Comparison of ENCODE assay signal across 8 cellular contexts in the genomic region with DNA sequence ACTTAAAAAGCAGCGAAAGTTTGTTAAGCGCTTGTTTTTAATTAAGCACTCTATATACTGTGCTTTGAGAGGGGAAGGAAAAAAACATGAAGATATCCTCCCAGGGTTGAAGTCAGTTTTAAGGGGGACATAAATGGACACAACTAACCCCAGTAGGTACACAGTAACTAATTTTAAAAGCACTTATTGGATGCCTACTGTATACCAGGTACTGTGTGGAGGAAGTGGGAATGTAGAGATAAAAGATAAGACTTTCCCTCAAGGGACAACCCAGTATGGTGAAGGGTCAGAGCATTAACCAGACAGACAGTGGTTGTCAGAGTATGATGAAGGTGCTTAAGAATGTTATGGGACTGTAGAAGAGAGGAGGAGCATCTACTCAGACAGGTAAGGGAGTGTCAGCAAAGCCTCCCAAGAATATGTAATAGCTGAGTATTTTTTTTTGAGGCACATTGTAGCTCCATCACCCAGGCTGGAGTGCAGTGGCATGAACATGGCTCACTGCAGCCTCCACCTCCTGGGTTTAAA. TPM values are rescaled to one million over a fixed set of nuclear protein-coding genes. Genes with fewer than 3 reads are reported as not detected.
DNase-seq lines count a peak whose midpoint lies in the region; ATAC-seq and TF ChIP-seq lines count a peak whose summit lies in the region.

No MANE protein-coding gene starts in this region.

- peaks cover 54% of the 10 kb centered on the region for H3K4me1 Mint-ChIP-seq in activated CD8-positive, alpha-beta T cell treated with anti-CD3 and anti-CD28 coated beads, Interleukin-2, amount 10 ng/mL, durations not matched to agents 7 days and 5 days (ENCODE audit: low read depth)

- H3K4me1 ChIP-seq in HEK293 (ENCODE audit: control insufficient read depth, insufficient read depth, low read length) (peaks cover 9% of the 10 kb centered on the region; the same call in 1 of the 2 replicates), iPS DF 6.9 (ENCODE audit: control insufficient read depth, insufficient read depth, low read length) (no peaks in the 10 kb centered on the region; the same call in 1 of the 2 replicates), smooth muscle cell (ENCODE audit: low read depth) (peaks cover 21% of the 10 kb centered on the region)

- peaks cover 2% of the 10 kb centered on the region for H3K27me3 Mint-ChIP-seq in activated CD8-positive, alpha-beta T cell treated with anti-CD3 and anti-CD28 coated beads, Interleukin-2, amount 10 ng/mL, durations not matched to agents 7 days and 5 days (ENCODE audit: low read depth)

- no peaks in the 10 kb centered on the region for H3K27me3 ChIP-seq in iPS DF 6.9 (ENCODE audit: control insufficient read depth, insufficient read depth, low read length)
- no peaks in the 10 kb centered on the region for H3K27me3 ChIP-seq in smooth muscle cell (ENCODE audit: low read depth)

- H3K4me3 Mint-ChIP-seq in activated CD8-positive, alpha-beta T cell treated with anti-CD3 and anti-CD28 coated beads, Interleukin-2, amount 10 ng/mL, durations not matched to agents 7 days and 5 days, result peak overlapping the region; percentile 96

- DNase-seq in activated CD8-positive, alpha-beta T cell treated with anti-CD3 and anti-CD28 coated beads, Interleukin-2, amount 10 ng/mL, durations not matched to agents 7 days and 5 days, result no peak
- no peak for DNase-seq in iPS DF 6.9 (ENCODE audit: low read depth, low spot score)
- no peak for DNase-seq in smooth muscle cell (lab: John Stamatoyannopoulos, UW; ENCODE audit: unreplicated experiment)
- DNase-seq in HK-2 (ENCODE audit: unreplicated experiment), result no peak
- no peak for DNase-seq in ecto neural progenitor cell (ENCODE audit: low spot score)

- H3K79me2 ChIP-seq in smooth muscle cell (ENCODE audit: low read depth), result peaks cover 63% of the 10 kb centered on the region

- ATAC-seq in activated CD8-positive, alpha-beta T cell treated with anti-CD3 and anti-CD28 coated beads, Interleukin-2, amount 10 ng/mL, durations not matched to agents 7 days and 5 days, result no peak
- ATAC-seq in GM19328 (IDR thresholded peaks at IDR 0.05; ENCODE audit: unreplicated experiment) (no peak), GM21447 (IDR thresholded peaks at IDR 0.05; ENCODE audit: unreplicated experiment) (no peak)

- POLR2A ChIA-PET in HEK293 (lab: Yijun Ruan, JAX), result interaction anchor here (0.6 kb wide), 1 partner anchor 105 kb away, joined by 5 read pairs; no protein-coding TSS in a partner anchor
- POLR2A ChIA-PET in activated CD8-positive, alpha-beta T cell treated with anti-CD3 and anti-CD28 coated beads, Interleukin-2, amount 10 ng/mL, durations not matched to agents 7 days and 5 days (lab: Charles Lee), result no interaction called here

- WGBS in iPS DF 6.9 (ENCODE audit: insufficient coverage, insufficient read length), result 100% methylated on average over 1 of the region's 2 CpGs
- WGBS in smooth muscle cell (ENCODE audit: low lambda C conversion rate), result 28% methylated on average over 2 of the region's 2 CpGs

- peak overlapping the region; percentile 97 for H3K9ac ChIP-seq in smooth muscle cell (ENCODE audit: low read depth)

- H3K9me3 ChIP-seq in HEK293 (ENCODE audit: control insufficient read depth, insufficient read depth, low read depth, low read length), result no peaks in the 10 kb centered on the region
- no peaks in the 10 kb centered on the region for H3K9me3 ChIP-seq in iPS DF 6.9 (ENCODE audit: control insufficient read depth, insufficient read depth, low read length)
- H3K9me3 ChIP-seq in smooth muscle cell (replicated peaks; ENCODE audit: low read depth), result no peaks in the 10 kb centered on the region

- no peaks in the 10 kb centered on the region for H3F3A ChIP-seq in smooth muscle cell (ENCODE audit: low read depth)

- CTCF ChIA-PET in HEK293 (lab: Yijun Ruan, JAX), result interaction anchor here (0.6 kb wide), 1 partner anchor 27 kb away, joined by 3 read pairs; no protein-coding TSS in a partner anchor
- CTCF ChIA-PET in activated CD8-positive, alpha-beta T cell treated with anti-CD3 and anti-CD28 coated beads, Interleukin-2, amount 10 ng/mL, durations not matched to agents 7 days and 5 days (lab: Charles Lee), result no interaction called here

- H3K36me3 Mint-ChIP-seq in activated CD8-positive, alpha-beta T cell treated with anti-CD3 and anti-CD28 coated beads, Interleukin-2, amount 10 ng/mL, durations not matched to agents 7 days and 5 days (ENCODE audit: low read depth), result peaks cover 25% of the 10 kb centered on the region

- peaks cover 52% of the 10 kb centered on the region for H4K20me1 ChIP-seq in smooth muscle cell (ENCODE audit: low read depth)

- H3K4me3 ChIP-seq in HEK293 (ENCODE audit: low read depth, low read length) (peak overlapping the region; percentile 94), iPS DF 6.9 (ENCODE audit: low read length) (peak overlapping the region; percentile 94; the same call in 1 of the 2 replicates), smooth muscle cell (peak overlapping the region; percentile 82)

- peak overlapping the region; percentile 98 for H3K27ac Mint-ChIP-seq in activated CD8-positive, alpha-beta T cell treated with anti-CD3 and anti-CD28 coated beads, Interleukin-2, amount 10 ng/mL, durations not matched to agents 7 days and 5 days

- TF ChIP-seq CTCF in HEK293 (tag by site-specific recombination; IDR thresholded peaks at IDR 0.05), result no peak
- no peak for TF ChIP-seq CTCF in smooth muscle cell (IDR thresholded peaks at IDR 0.05; ENCODE audit: borderline replicate concordance, insufficient read depth, poor library complexity, severe bottlenecking)

- H3K27ac ChIP-seq in HEK293 (ENCODE audit: extremely low read depth, low read depth, low read length) (peak overlapping the region; percentile 64; the same call in 1 of the 2 replicates), iPS DF 6.9 (ENCODE audit: low read length) (no peak overlapping the region), smooth muscle cell (ENCODE audit: low read depth) (peak overlapping the region; percentile 96)

- H3K36me3 ChIP-seq in HEK293 (ENCODE audit: control insufficient read depth in 2 of 2, insufficient read depth in 1 of 2, low read length in 2 of 2) (peaks cover 22 to 30% of the 10 kb centered on the region in 2 experiments), iPS DF 6.9 (ENCODE audit: control insufficient read depth, insufficient read depth, low read length) (no peaks in the 10 kb centered on the region; the same call in 1 of the 2 replicates), smooth muscle cell (ENCODE audit: low read depth) (no peaks in the 10 kb centered on the region)

- peak overlapping the region; percentile 97 for H3K4me2 ChIP-seq in smooth muscle cell

- no peaks in the 10 kb centered on the region for H3K9me3 Mint-ChIP-seq in activated CD8-positive, alpha-beta T cell treated with anti-CD3 and anti-CD28 coated beads, Interleukin-2, amount 10 ng/mL, durations not matched to agents 7 days and 5 days (ENCODE audit: insufficient read depth)

- no peak overlapping the region for H2AFZ ChIP-seq in smooth muscle cell (ENCODE audit: low read depth)

TF ChIP-seq in HEK293, 187 proteins besides CTCF, POLR2A, EP300 and RAD21 (continues in another document):
- no peak for TF ChIP-seq ZNF37A (tag by site-specific recombination; IDR thresholded peaks at IDR 0.05)
- no peak for TF ChIP-seq ZNF585B (tag by site-specific recombination; IDR thresholded peaks at IDR 0.05)
- TF ChIP-seq, protein P1, sequence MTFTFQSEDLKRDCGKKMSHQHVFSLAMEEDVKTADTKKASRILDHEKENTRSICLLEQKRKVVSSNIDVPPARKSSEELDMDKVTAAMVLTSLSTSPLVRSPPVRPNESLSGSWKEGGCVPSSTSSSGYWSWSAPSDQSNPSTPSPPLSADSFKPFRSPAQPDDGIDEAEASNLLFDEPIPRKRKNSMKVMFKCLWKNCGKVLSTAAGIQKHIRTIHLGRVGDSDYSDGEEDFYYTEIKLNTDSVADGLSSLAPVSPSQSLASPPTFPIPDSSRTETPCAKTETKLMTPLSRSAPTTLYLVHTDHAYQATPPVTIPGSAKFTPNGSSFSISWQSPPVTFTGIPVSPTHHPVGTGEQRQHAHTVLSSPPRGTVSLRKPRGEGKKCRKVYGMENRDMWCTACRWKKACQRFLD (tag by site-specific recombination; IDR thresholded peaks at IDR 0.05), result no peak
- no peak for TF ChIP-seq ZNF266 (tag by site-specific recombination; IDR thresholded peaks at IDR 0.05; ENCODE audit: low read depth)
- TF ChIP-seq, protein P2, sequence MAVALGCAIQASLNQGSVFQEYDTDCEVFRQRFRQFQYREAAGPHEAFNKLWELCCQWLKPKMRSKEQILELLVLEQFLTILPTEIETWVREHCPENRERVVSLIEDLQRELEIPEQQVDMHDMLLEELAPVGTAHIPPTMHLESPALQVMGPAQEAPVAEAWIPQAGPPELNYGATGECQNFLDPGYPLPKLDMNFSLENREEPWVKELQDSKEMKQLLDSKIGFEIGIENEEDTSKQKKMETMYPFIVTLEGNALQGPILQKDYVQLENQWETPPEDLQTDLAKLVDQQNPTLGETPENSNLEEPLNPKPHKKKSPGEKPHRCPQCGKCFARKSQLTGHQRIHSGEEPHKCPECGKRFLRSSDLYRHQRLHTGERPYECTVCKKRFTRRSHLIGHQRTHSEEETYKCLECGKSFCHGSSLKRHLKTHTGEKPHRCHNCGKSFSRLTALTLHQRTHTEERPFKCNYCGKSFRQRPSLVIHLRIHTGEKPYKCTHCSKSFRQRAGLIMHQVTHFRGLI (tag by site-specific recombination; IDR thresholded peaks at IDR 0.05), result no peak
- no peak for TF ChIP-seq GLI4 (tag by site-specific recombination; IDR thresholded peaks at IDR 0.05)
- TF ChIP-seq YY2 (tag by site-specific recombination; IDR thresholded peaks at IDR 0.05), result no peak
- no peak for TF ChIP-seq ZNF768 (tag by site-specific recombination; IDR thresholded peaks at IDR 0.05)

RNA-seq across cellular contexts. Expression of a gene that starts 0.9 kb away (rescaled TPM):
- 10 to 100 TPM; 72.2 to 79.6 TPM for total RNA-seq in activated CD8-positive, alpha-beta T cell treated with anti-CD3 and anti-CD28 coated beads, Interleukin-2, amount 10 ng/mL, durations not matched to agents 7 days and 5 days
- 25.2 and 34.7 TPM in 2 replicates for total RNA-seq in smooth muscle cell
- 39.1 and 57.3 TPM in 2 replicates for polyA plus RNA-seq in smooth muscle cell

RNA-seq across cellular contexts. Expression of a gene that starts 15.0 kb away (rescaled TPM):
- total RNA-seq in activated CD8-positive, alpha-beta T cell treated with anti-CD3 and anti-CD28 coated beads, Interleukin-2, amount 10 ng/mL, durations not matched to agents 7 days and 5 days, result 10 to 100 TPM; 19.7 to 21.1 TPM
- 12.7 and 29.4 TPM in 2 replicates for total RNA-seq in smooth muscle cell
- 10.2 and 13.1 TPM in 2 replicates for polyA plus RNA-seq in smooth muscle cell

RNA-seq across cellular contexts. Expression of a gene that starts 15.9 kb away (rescaled TPM):
- 10 to 100 TPM; 63.7 to 69.9 TPM for total RNA-seq in activated CD8-positive, alpha-beta T cell treated with anti-CD3 and anti-CD28 coated beads, Interleukin-2, amount 10 ng/mL, durations not matched to agents 7 days and 5 days
- total RNA-seq in smooth muscle cell, result 16.5 and 27.2 TPM in 2 replicates
- 92.7 and 104 TPM in 2 replicates for polyA plus RNA-seq in smooth muscle cell

RNA-seq across cellular contexts. Expression of a gene that starts 44.9 kb away (rescaled TPM):
- total RNA-seq in activated CD8-positive, alpha-beta T cell treated with anti-CD3 and anti-CD28 coated beads, Interleukin-2, amount 10 ng/mL, durations not matched to agents 7 days and 5 days, result 10 to 100 TPM; 92.8 to 99.7 TPM
- total RNA-seq in smooth muscle cell, result 42.1 and 65.1 TPM in 2 replicates
- 36.1 and 50.2 TPM in 2 replicates for polyA plus RNA-seq in smooth muscle cell

RNA-seq across cellular contexts. Expression of a gene that starts 45.5 kb away (rescaled TPM):
- 10 to 100 TPM; 43.2 to 43.6 TPM for total RNA-seq in activated CD8-positive, alpha-beta T cell treated with anti-CD3 and anti-CD28 coated beads, Interleukin-2, amount 10 ng/mL, durations not matched to agents 7 days and 5 days
- total RNA-seq in smooth muscle cell, result 38.7 and 53.2 TPM in 2 replicates
- polyA plus RNA-seq in smooth muscle cell, result 70.0 and 88.6 TPM in 2 replicates
